In genomic region chr7:41103331-41103730, GRCh38 we compare ENCODE assay signal across 10 cellular contexts.
DNase-seq lines count a peak whose midpoint lies in the region; ATAC-seq and TF ChIP-seq lines count a peak whose summit lies in the region.
"Had no signal": no experiment of that assay in that cellular context is flagged by ENCODE, and none has a peak within 500 bp of the region (broad histone marks: within the 10 kb centered on the region; RNA-seq: fewer than 3 reads in every experiment).

No MANE protein-coding gene starts in this region.

- POLR2A ChIA-PET in RWPE1 (lab: Yijun Ruan, JAX; ENCODE audit: low non-redundant PET): no interaction called here
- POLR2A ChIA-PET in CD8-positive, alpha-beta T cell (lab: Charles Lee): no interaction called here

- intact Hi-C loops in CD8-positive, alpha-beta T cell (cut with DNase I, micrococcal nuclease): no loop called here

- H3K9me3 Mint-ChIP-seq in CD8-positive, alpha-beta T cell: no peaks in the 10 kb centered on the region
- H3K9me3 Mint-ChIP-seq in T-helper 2 cell treated with Interferon-gamma antibody and Interleukin-4, amounts not matched to agents 5 μg/mL and 100 μg/mL, for 36 hours: peaks cover 4% of the 10 kb centered on the region

- H3K4me1 ChIP-seq in CD8-positive, alpha-beta T cell (ENCODE audit: insufficient read depth, low read length): no peaks in the 10 kb centered on the region

- DNase-seq in RWPE1 (ENCODE audit: low spot score): peak; percentile 13
- DNase-seq in non-pigmented ciliary epithelial cell (ENCODE audit: low read depth): peak; percentile 49
- DNase-seq in anterior cingulate cortex (lab: John Stamatoyannopoulos, UW): no peak
- no peak for DNase-seq in CD8-positive, alpha-beta T cell
- no peak for DNase-seq in T-helper 2 cell treated with Interferon-gamma antibody and Interleukin-4, amounts not matched to agents 5 μg/mL and 100 μg/mL, for 36 hours (ENCODE audit: low spot score)
- no peak for DNase-seq in DMS 273 treated with DMSO at 0.1 percent for 48 hours (lab: John Stamatoyannopoulos, UW)
- DNase-seq: GDM1, NCI-H510A had no signal

- H3K4me3 ChIP-seq in CD8-positive, alpha-beta T cell (ENCODE audit: low read depth, low read length): no peak overlapping the region

- no peak for TF ChIP-seq CTCF in RWPE1 (conservative IDR thresholded peaks at IDR 0.05; ENCODE audit: low read depth)
- TF ChIP-seq CTCF in CD8-positive, alpha-beta T cell (IDR thresholded peaks at IDR 0.05): no peak

- no peak overlapping the region for H3K27ac ChIP-seq in RWPE1
- no peak overlapping the region for H3K27ac ChIP-seq in CD8-positive, alpha-beta T cell (ENCODE audit: low read depth, low read length)

- no peaks in the 10 kb centered on the region for H3K36me3 Mint-ChIP-seq in CD8-positive, alpha-beta T cell
- no peaks in the 10 kb centered on the region for H3K36me3 Mint-ChIP-seq in T-helper 2 cell treated with Interferon-gamma antibody and Interleukin-4, amounts not matched to agents 5 μg/mL and 100 μg/mL, for 36 hours (ENCODE audit: low read depth)

- no peaks in the 10 kb centered on the region for H3K4me1 Mint-ChIP-seq in CD8-positive, alpha-beta T cell (ENCODE audit: low read depth)
- no peaks in the 10 kb centered on the region for H3K4me1 Mint-ChIP-seq in T-helper 2 cell treated with Interferon-gamma antibody and Interleukin-4, amounts not matched to agents 5 μg/mL and 100 μg/mL, for 36 hours (ENCODE audit: low read depth)

- H3K27me3 ChIP-seq in CD8-positive, alpha-beta T cell (ENCODE audit: insufficient read depth, low read length): no peaks in the 10 kb centered on the region

- no peaks in the 10 kb centered on the region for H3K36me3 ChIP-seq in CD8-positive, alpha-beta T cell (ENCODE audit: insufficient read depth, low read length)

- peak; percentile 49 for ATAC-seq in GM19025 (IDR thresholded peaks at IDR 0.05; ENCODE audit: low read depth, unreplicated experiment)
- peak; percentile 85 for ATAC-seq in HG02885 (IDR thresholded peaks at IDR 0.05; ENCODE audit: poor library complexity, unreplicated experiment)
- ATAC-seq in CD8-positive, alpha-beta T cell: no peak

- CTCF ChIA-PET in RWPE1 (lab: Yijun Ruan, JAX): interaction anchor here (0.6 kb wide), 1 partner anchor 260 kb away, joined by 3 read pairs; no protein-coding TSS in a partner anchor
- CTCF ChIA-PET in CD8-positive, alpha-beta T cell (lab: Charles Lee): no interaction called here

- no peak overlapping the region for H3K27ac Mint-ChIP-seq in CD8-positive, alpha-beta T cell
- no peak overlapping the region for H3K27ac Mint-ChIP-seq in T-helper 2 cell treated with Interferon-gamma antibody and Interleukin-4, amounts not matched to agents 5 μg/mL and 100 μg/mL, for 36 hours

- H3K27me3 Mint-ChIP-seq in CD8-positive, alpha-beta T cell (ENCODE audit: low read depth): no peaks in the 10 kb centered on the region
- no peaks in the 10 kb centered on the region for H3K27me3 Mint-ChIP-seq in T-helper 2 cell treated with Interferon-gamma antibody and Interleukin-4, amounts not matched to agents 5 μg/mL and 100 μg/mL, for 36 hours (ENCODE audit: low read depth)

- H3K9me3 ChIP-seq in CD8-positive, alpha-beta T cell (ENCODE audit: low read length): no peaks in the 10 kb centered on the region

- no peak overlapping the region for H3K4me3 Mint-ChIP-seq in CD8-positive, alpha-beta T cell
- no peak overlapping the region for H3K4me3 Mint-ChIP-seq in T-helper 2 cell treated with Interferon-gamma antibody and Interleukin-4, amounts not matched to agents 5 μg/mL and 100 μg/mL, for 36 hours

Comparison
In these comparisons a context has a peak if more than half of its experiments do, and no peak if none do; other contexts are left out.
1. DNase-seq: peak in RWPE1 (single experiment) and non-pigmented ciliary epithelial cell (single experiment); none in anterior cingulate cortex (0 of 58), CD8-positive, alpha-beta T cell (0 of 7), T-helper 2 cell treated with Interferon-gamma antibody and Interleukin-4, amounts not matched to agents 5 μg/mL and 100 μg/mL, for 36 hours (single experiment) and DMS 273 treated with DMSO at 0.1 percent for 48 hours (single experiment).